29 cellular contexts compared by ENCODE assay signal in genomic region chr12:101231626-101232025, GRCh38. TPM values are rescaled to one million over a fixed set of nuclear protein-coding genes. Genes with fewer than 3 reads are reported as not detected.
"Had no signal": no experiment of that assay in that cellular context is flagged by ENCODE, and none has a peak within 500 bp of the region (broad histone marks: within the 10 kb centered on the region; RNA-seq: fewer than 3 reads in every experiment).

No MANE protein-coding gene starts in this region.

- DNase-seq: activated B cell treated with CpG ODN at 0.5 μM for 24 hours; activated CD4-positive, alpha-beta T cell treated with anti-CD3 and anti-CD28 coated beads for 1 hour; activated CD4-positive, alpha-beta T cell treated with anti-CD3 and anti-CD28 coated beads, Interleukin-2, amount 10 ng/mL, durations not matched to agents 24 days and 14 days; activated CD4-positive, alpha-beta T cell treated with anti-CD3 and anti-CD28 coated beads, Interleukin-2, amount 50 U/mL, for 48 hours; activated CD8-positive, alpha-beta memory T cell treated with anti-CD3 and anti-CD28 coated beads, Interleukin-2, amount 10 ng/mL, durations not matched to agents 7 days and 5 days; activated effector memory CD4-positive, alpha-beta T cell treated with anti-CD3 and anti-CD28 coated beads, Interleukin-2, amount 50 U/mL, for 16 hours; activated naive CD4-positive, alpha-beta T cell treated with Interleukin-2 at 50 U/mL for 16 hours; activated naive CD8-positive, alpha-beta T cell treated with anti-CD3 and anti-CD28 coated beads, Interleukin-2, amount 50 U/mL, for 24 hours; activated T-cell treated with anti-CD3 and anti-CD28 coated beads, Interleukin-2, amount 50 U/mL, for 24 hours; amniotic stem cell; NCI-H1105 treated with DMSO at 0.1 percent for 48 hours; NCI-H1436 treated with DMSO at 0.1 percent for 48 hours; NCI-H187; NCI-H2081; NCI-H446; NCI-H524 treated with DMSO at 0.1 percent for 48 hours; NCI-H748 treated with DMSO at 0.1 percent for 48 hours; Right ventricle myocardium superior; T-helper 17 cell; T-helper 9 cell had no signal

- H3K9me3 Mint-ChIP-seq: activated B cell treated with CpG ODN at 0.5 μM for 24 hours; activated CD4-positive, alpha-beta T cell treated with anti-CD3 and anti-CD28 coated beads, Interleukin-2, amount 10 ng/mL, durations not matched to agents 24 days and 14 days; activated naive CD4-positive, alpha-beta T cell treated with anti-CD3 and anti-CD28 coated beads, Interleukin-2, amount 50 U/mL, for 72 hours; activated naive CD8-positive, alpha-beta T cell treated with anti-CD3 and anti-CD28 coated beads, Interleukin-2, amount 50 U/mL, for 24 hours; activated T-cell treated with anti-CD3 and anti-CD28 coated beads, Interleukin-2, amount 50 U/mL, for 24 hours; brain; central memory CD8-positive, alpha-beta T cell had no signal

- H3K4me3 Mint-ChIP-seq: activated B cell treated with CpG ODN at 0.5 μM for 24 hours; activated CD4-positive, alpha-beta T cell treated with anti-CD3 and anti-CD28 coated beads, Interleukin-2, amount 10 ng/mL, durations not matched to agents 24 days and 14 days; activated CD8-positive, alpha-beta memory T cell treated with anti-CD3 and anti-CD28 coated beads, Interleukin-2, amount 10 ng/mL, durations not matched to agents 7 days and 5 days; activated naive CD8-positive, alpha-beta T cell treated with anti-CD3 and anti-CD28 coated beads, Interleukin-2, amount 50 U/mL, for 24 hours; activated T-cell treated with anti-CD3 and anti-CD28 coated beads, Interleukin-2, amount 50 U/mL, for 24 hours; brain; central memory CD8-positive, alpha-beta T cell; T-helper 17 cell had no signal

- H3K27me3 ChIP-seq: ascending aorta had no signal

- H3K36me3 Mint-ChIP-seq: activated CD8-positive, alpha-beta memory T cell treated with anti-CD3 and anti-CD28 coated beads, Interleukin-2, amount 10 ng/mL, durations not matched to agents 7 days and 5 days; activated naive CD4-positive, alpha-beta T cell treated with anti-CD3 and anti-CD28 coated beads, Interleukin-2, amount 50 U/mL, for 72 hours; brain had no signal

- H3K27ac ChIP-seq: ascending aorta, RWPE1 had no signal

- H3K4me1 ChIP-seq: ascending aorta had no signal

- H3K27ac Mint-ChIP-seq: activated B cell treated with CpG ODN at 0.5 μM for 24 hours; activated CD4-positive, alpha-beta T cell treated with anti-CD3 and anti-CD28 coated beads, Interleukin-2, amount 10 ng/mL, durations not matched to agents 24 days and 14 days; activated CD8-positive, alpha-beta memory T cell treated with anti-CD3 and anti-CD28 coated beads, Interleukin-2, amount 10 ng/mL, durations not matched to agents 7 days and 5 days; activated naive CD4-positive, alpha-beta T cell treated with anti-CD3 and anti-CD28 coated beads, Interleukin-2, amount 50 U/mL, for 72 hours; activated naive CD8-positive, alpha-beta T cell treated with anti-CD3 and anti-CD28 coated beads, Interleukin-2, amount 50 U/mL, for 24 hours; activated T-cell treated with anti-CD3 and anti-CD28 coated beads, Interleukin-2, amount 50 U/mL, for 24 hours; brain; T-helper 17 cell had no signal

- H3K4me1 Mint-ChIP-seq: activated B cell treated with CpG ODN at 0.5 μM for 24 hours; activated CD4-positive, alpha-beta T cell treated with anti-CD3 and anti-CD28 coated beads, Interleukin-2, amount 10 ng/mL, durations not matched to agents 24 days and 14 days; activated CD8-positive, alpha-beta memory T cell treated with anti-CD3 and anti-CD28 coated beads, Interleukin-2, amount 10 ng/mL, durations not matched to agents 7 days and 5 days; activated naive CD8-positive, alpha-beta T cell treated with anti-CD3 and anti-CD28 coated beads, Interleukin-2, amount 50 U/mL, for 24 hours; brain; central memory CD8-positive, alpha-beta T cell; T-helper 17 cell had no signal

- H3K4me3 ChIP-seq: ascending aorta had no signal

- ATAC-seq: activated CD8-positive, alpha-beta memory T cell treated with anti-CD3 and anti-CD28 coated beads, Interleukin-2, amount 10 ng/mL, durations not matched to agents 7 days and 5 days; activated naive CD4-positive, alpha-beta T cell treated with anti-CD3 and anti-CD28 coated beads, Interleukin-2, amount 50 U/mL, for 72 hours; activated naive CD8-positive, alpha-beta T cell treated with anti-CD3 and anti-CD28 coated beads, Interleukin-2, amount 50 U/mL, for 24 hours; HepG2; Panc1; T-helper 17 cell had no signal

- H3K36me3 ChIP-seq: ascending aorta had no signal

RNA-seq across cellular contexts. Expression of gene SLC5A8, which starts 21.6 kb away (rescaled TPM):
- total RNA-seq: activated B cell treated with CpG ODN at 0.5 μM for 24 hours; activated CD4-positive, alpha-beta T cell treated with anti-CD3 and anti-CD28 coated beads, Interleukin-2, amount 10 ng/mL, durations not matched to agents 24 days and 14 days; activated CD8-positive, alpha-beta memory T cell treated with anti-CD3 and anti-CD28 coated beads, Interleukin-2, amount 10 ng/mL, durations not matched to agents 7 days and 5 days; activated naive CD4-positive, alpha-beta T cell treated with anti-CD3 and anti-CD28 coated beads, Interleukin-2, amount 50 U/mL, for 72 hours; HepG2; OCI-LY7; Right ventricle myocardium superior; SK-MEL-5; T-helper 17 cell had no signal
- polyA plus RNA-seq: HepG2 had no signal
